ENCODE assay signal across 1 cellular context in the genomic region with DNA sequence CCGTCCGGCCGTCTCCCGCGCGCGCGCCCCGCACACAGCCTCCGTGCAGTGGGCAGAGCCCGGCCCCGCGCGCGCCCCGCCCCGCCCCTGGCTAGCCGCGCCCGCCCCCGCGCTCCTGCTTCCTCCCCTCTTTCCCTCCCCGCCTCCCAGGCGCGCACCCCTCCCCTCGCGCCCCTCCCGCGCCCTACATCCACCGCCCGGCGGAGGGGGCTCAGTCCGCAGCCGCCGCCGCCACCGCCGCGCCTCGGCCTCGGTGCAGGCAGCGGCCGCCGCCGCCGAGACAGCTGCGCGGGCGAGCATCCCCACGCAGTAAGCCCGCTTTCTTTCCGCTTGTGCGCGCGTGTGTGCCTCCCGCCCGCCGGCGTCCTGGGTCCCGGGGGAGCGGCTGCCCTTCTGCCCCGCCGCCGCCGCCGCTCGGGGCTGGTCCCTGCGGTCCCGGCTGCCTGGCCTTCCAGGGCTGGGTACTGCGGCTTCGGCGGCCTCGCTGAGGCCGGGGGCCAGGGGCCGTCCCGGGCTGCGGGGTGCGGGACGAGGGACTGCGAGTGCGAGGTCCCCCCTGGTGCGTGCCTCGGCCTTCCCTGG.
TF ChIP-seq lines count a peak whose summit lies in the region.

Gene FHL1 (plus strand): TSS at position 214 of the 582 bp plus-strand sequence.

TF ChIP-seq in H1, 55 proteins besides CTCF, POLR2A, EP300 and RAD21:
- TF ChIP-seq, protein P1, sequence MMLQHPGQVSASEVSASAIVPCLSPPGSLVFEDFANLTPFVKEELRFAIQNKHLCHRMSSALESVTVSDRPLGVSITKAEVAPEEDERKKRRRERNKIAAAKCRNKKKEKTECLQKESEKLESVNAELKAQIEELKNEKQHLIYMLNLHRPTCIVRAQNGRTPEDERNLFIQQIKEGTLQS (IDR thresholded peaks at IDR 0.05; ENCODE audit: insufficient read depth, low read depth, low read length), result no peak
- 0 out of 2 replicates have a peak, but pooled peaks have one; percentile 16 for TF ChIP-seq RBBP5 (IDR thresholded peaks at IDR 0.05; ENCODE audit: borderline replicate concordance, low read depth, low read length)
- peak; percentile 12 for TF ChIP-seq KDM4A (IDR thresholded peaks at IDR 0.05; ENCODE audit: low read depth, low read length, severe bottlenecking)
